Comparison of ENCODE assay signal across 9 cellular contexts in the genomic region with DNA sequence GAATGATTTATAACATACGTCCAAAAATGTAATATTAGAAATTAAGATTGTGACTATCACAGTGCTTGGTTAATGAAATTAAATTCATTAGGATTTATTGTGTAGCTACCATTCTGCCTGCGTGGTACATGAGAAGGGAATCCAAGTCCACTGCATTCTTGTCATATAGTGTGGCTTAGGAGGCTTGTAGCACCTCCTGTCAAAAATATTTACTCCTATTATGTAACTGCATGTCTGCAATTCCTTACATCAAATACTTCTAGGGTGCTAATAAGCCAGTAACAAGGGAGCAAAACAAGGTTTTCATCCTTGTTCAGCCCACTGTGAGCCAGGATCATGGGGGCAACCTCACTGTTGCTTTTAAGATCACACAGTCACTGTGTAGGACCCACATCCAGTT.
"Had no signal": no experiment of that assay in that cellular context is flagged by ENCODE, and none has a peak within 500 bp of the region (broad histone marks: within the 10 kb centered on the region; RNA-seq: fewer than 3 reads in every experiment).

No MANE protein-coding gene starts in this region.

- H3K4me3 ChIP-seq: GM23248, GM23338, HAP-1 had no signal

- DNase-seq: GM23248, GOT3, H7, H9, HCEC 1CT, HFFc6 had no signal

- H3K27ac ChIP-seq: GM23248 had no signal

- H2AFZ ChIP-seq: GM23248, GM23338 had no signal

- H3K4me1 ChIP-seq: HAP-1 had no signal

- H3K9me3 ChIP-seq: HAP-1 had no signal

- H3K36me3 ChIP-seq: HAP-1 had no signal

- H3K9ac ChIP-seq: GM23248 had no signal

- ATAC-seq: HCT116 had no signal

- H3K4me2 ChIP-seq: GM23338 had no signal
